In genomic region chr3:50121416-50122032, GRCh38 we compare ENCODE assay signal across 8 cellular contexts. TPM values are rescaled to one million over a fixed set of nuclear protein-coding genes. Genes with fewer than 3 reads are reported as not detected.
DNase-seq lines count a peak whose midpoint lies in the region; ATAC-seq and TF ChIP-seq lines count a peak whose summit lies in the region.

No MANE protein-coding gene starts in this region.

- no peaks in the 10 kb centered on the region for H3K9me3 Mint-ChIP-seq in activated CD4-positive, alpha-beta T cell treated with anti-CD3 and anti-CD28 coated beads, Interleukin-2, amount 10 ng/mL, durations not matched to agents 7 days and 5 days

- H3K36me3 ChIP-seq in HEK293 (ENCODE audit: control insufficient read depth in 2 of 2, insufficient read depth in 1 of 2, low read length in 2 of 2) = peaks cover 5 to 54% of the 10 kb centered on the region in 2 experiments; a peak in 2 of 3 replicates

- no peak overlapping the region for H3K27ac ChIP-seq in HEK293 (ENCODE audit: extremely low read depth, low read depth, low read length)

- POLR2A ChIA-PET in HEK293 (lab: Yijun Ruan, JAX) = interaction anchor here (1.1 kb wide), 1 partner anchor 31 kb away, joined by 3 read pairs; no protein-coding TSS in a partner anchor
- POLR2A ChIA-PET in activated CD4-positive, alpha-beta T cell treated with anti-CD3 and anti-CD28 coated beads, Interleukin-2, amount 10 ng/mL, durations not matched to agents 7 days and 5 days (lab: Charles Lee) = no interaction called here

- peak; percentile 75 for DNase-seq in Daoy (ENCODE audit: low read depth)
- DNase-seq in NCI-H460 (ENCODE audit: extremely low read depth, low read depth) = peak; percentile 68
- peak; percentile 73 for DNase-seq in activated CD4-positive, alpha-beta T cell treated with anti-CD3 and anti-CD28 coated beads, Interleukin-2, amount 10 ng/mL, durations not matched to agents 7 days and 5 days
- DNase-seq in dermis microvascular lymphatic vessel endothelial cell (ENCODE audit: low read depth in 2 of 2) = peak; percentile 71 to 86
- DNase-seq in lung microvascular endothelial cell (ENCODE audit: low read depth in 2 of 2) = peak; percentile 85 to 90
- DNase-seq in stimulated activated CD8-positive, alpha-beta memory T cell treated with anti-CD3 and anti-CD28 coated beads, Interleukin-15, amount 100 ng/mL, for 1 hour (ENCODE audit: low read depth) = peak; percentile 41

- CTCF ChIA-PET in HEK293 (lab: Yijun Ruan, JAX) = interaction anchor here (0.6 to 5.3 kb wide), 19 partner anchors 9 to 862 kb away, joined by 3 to 51 read pairs (median 3); partner anchors contain the start of gene GNAT1
- CTCF ChIA-PET in activated CD4-positive, alpha-beta T cell treated with anti-CD3 and anti-CD28 coated beads, Interleukin-2, amount 10 ng/mL, durations not matched to agents 7 days and 5 days (lab: Charles Lee) = interaction anchor here (0.6 to 2.4 kb wide), 7 partner anchors 10 to 105 kb away, joined by 3 to 9 read pairs (median 4); no protein-coding TSS in a partner anchor

- no peak overlapping the region for H3K27ac Mint-ChIP-seq in activated CD4-positive, alpha-beta T cell treated with anti-CD3 and anti-CD28 coated beads, Interleukin-2, amount 10 ng/mL, durations not matched to agents 7 days and 5 days

- H3K4me1 ChIP-seq in HEK293 (ENCODE audit: control insufficient read depth, insufficient read depth, low read length) = peaks cover 7% of the 10 kb centered on the region

- H3K27me3 Mint-ChIP-seq in activated CD4-positive, alpha-beta T cell treated with anti-CD3 and anti-CD28 coated beads, Interleukin-2, amount 10 ng/mL, durations not matched to agents 7 days and 5 days = no peaks in the 10 kb centered on the region

- H3K4me3 ChIP-seq in HEK293 (ENCODE audit: low read depth, low read length) = no peak overlapping the region

- no peaks in the 10 kb centered on the region for H3K4me1 Mint-ChIP-seq in activated CD4-positive, alpha-beta T cell treated with anti-CD3 and anti-CD28 coated beads, Interleukin-2, amount 10 ng/mL, durations not matched to agents 7 days and 5 days

- no peak for ATAC-seq in HG03095 (IDR thresholded peaks at IDR 0.05; ENCODE audit: unreplicated experiment)

- H3K4me3 Mint-ChIP-seq in activated CD4-positive, alpha-beta T cell treated with anti-CD3 and anti-CD28 coated beads, Interleukin-2, amount 10 ng/mL, durations not matched to agents 7 days and 5 days = no peak overlapping the region

- peaks cover 32% of the 10 kb centered on the region for H3K36me3 Mint-ChIP-seq in activated CD4-positive, alpha-beta T cell treated with anti-CD3 and anti-CD28 coated beads, Interleukin-2, amount 10 ng/mL, durations not matched to agents 7 days and 5 days (ENCODE audit: low read depth)

- peak; percentile 78 for TF ChIP-seq CTCF in HEK293 (tag by site-specific recombination; IDR thresholded peaks at IDR 0.05)

- H3K9me3 ChIP-seq in HEK293 (ENCODE audit: control insufficient read depth, insufficient read depth, low read depth, low read length) = no peaks in the 10 kb centered on the region

TF ChIP-seq in HEK293, 187 proteins besides CTCF, POLR2A, EP300 and RAD21 (continues in another document):
- TF ChIP-seq ZNF654 (tag by site-specific recombination; IDR thresholded peaks at IDR 0.05; ENCODE audit: low read depth) = peak; percentile 66
- TF ChIP-seq ZNF37A (tag by site-specific recombination; IDR thresholded peaks at IDR 0.05) = no peak
- TF ChIP-seq ZNF561 (tag by site-specific recombination; IDR thresholded peaks at IDR 0.05; ENCODE audit: borderline replicate concordance) = no peak
- no peak for TF ChIP-seq ZBTB6 (tag by site-specific recombination; IDR thresholded peaks at IDR 0.05)
- TF ChIP-seq ZFHX2 (tag by site-specific recombination; conservative IDR thresholded peaks at IDR 0.05) = peak; percentile 42
- TF ChIP-seq PATZ1 (tag by site-specific recombination; IDR thresholded peaks at IDR 0.05) = peak; percentile 42; the same call in 1 of the 2 replicates
- 0 out of 2 replicates have a peak, but pooled peaks have one; percentile 54 for TF ChIP-seq ZBTB17 (tag by site-specific recombination; IDR thresholded peaks at IDR 0.05)
- TF ChIP-seq ZNF335 (tag by site-specific recombination; conservative IDR thresholded peaks at IDR 0.05) = no peak
- peak; percentile 19; the same call in 1 of the 2 replicates for TF ChIP-seq PRDM4 (tag by site-specific recombination; IDR thresholded peaks at IDR 0.05)
- peak; percentile 75 for TF ChIP-seq ZBTB10 (tag by site-specific recombination; IDR thresholded peaks at IDR 0.05)
- peak; percentile 45; the same call in 1 of the 2 replicates for TF ChIP-seq EGR2 (tag by site-specific recombination; IDR thresholded peaks at IDR 0.05; ENCODE audit: low read depth)

RNA-seq across cellular contexts. Expression of gene RBM5, which starts 32.8 kb away (rescaled TPM):
- total RNA-seq in Daoy (2014; rRNA removed; shearing (Covaris generic)) = 41.2 and 62.9 TPM in 2 replicates
- total RNA-seq in NCI-H460 (2014; rRNA removed; shearing (Covaris generic)) = 56.9 and 61.4 TPM in 2 replicates
- polyA plus RNA-seq in NCI-H460 (2014; cell fraction: nucleus; rRNA removed) = 195 and 333 TPM in 2 replicates
- total RNA-seq in activated CD4-positive, alpha-beta T cell treated with anti-CD3 and anti-CD28 coated beads, Interleukin-2, amount 10 ng/mL, durations not matched to agents 7 days and 5 days = 100 to 1,000 TPM; 212 to 215 TPM
- 108 and 148 TPM in 2 replicates for total RNA-seq in dermis microvascular lymphatic vessel endothelial cell
- 84.3 and 152 TPM in 2 replicates for total RNA-seq in lung microvascular endothelial cell

RNA-seq across cellular contexts. Expression of gene SEMA3F, which starts 33.6 kb away (rescaled TPM):
- 0.51 and 1.4 TPM in 2 replicates for total RNA-seq in Daoy (2014; rRNA removed; shearing (Covaris generic))
- total RNA-seq in NCI-H460 (2014; rRNA removed; shearing (Covaris generic)) = 4.4 and 5.4 TPM in 2 replicates
- polyA plus RNA-seq in NCI-H460 (2014; cell fraction: nucleus; rRNA removed) = 3.3 and 3.6 TPM in 2 replicates
- total RNA-seq in activated CD4-positive, alpha-beta T cell treated with anti-CD3 and anti-CD28 coated beads, Interleukin-2, amount 10 ng/mL, durations not matched to agents 7 days and 5 days = not detected
- total RNA-seq in dermis microvascular lymphatic vessel endothelial cell (15.7 and 29.8 TPM in 2 replicates), lung microvascular endothelial cell (8.3 and 16.1 TPM in 2 replicates)
